In the genomic region with DNA sequence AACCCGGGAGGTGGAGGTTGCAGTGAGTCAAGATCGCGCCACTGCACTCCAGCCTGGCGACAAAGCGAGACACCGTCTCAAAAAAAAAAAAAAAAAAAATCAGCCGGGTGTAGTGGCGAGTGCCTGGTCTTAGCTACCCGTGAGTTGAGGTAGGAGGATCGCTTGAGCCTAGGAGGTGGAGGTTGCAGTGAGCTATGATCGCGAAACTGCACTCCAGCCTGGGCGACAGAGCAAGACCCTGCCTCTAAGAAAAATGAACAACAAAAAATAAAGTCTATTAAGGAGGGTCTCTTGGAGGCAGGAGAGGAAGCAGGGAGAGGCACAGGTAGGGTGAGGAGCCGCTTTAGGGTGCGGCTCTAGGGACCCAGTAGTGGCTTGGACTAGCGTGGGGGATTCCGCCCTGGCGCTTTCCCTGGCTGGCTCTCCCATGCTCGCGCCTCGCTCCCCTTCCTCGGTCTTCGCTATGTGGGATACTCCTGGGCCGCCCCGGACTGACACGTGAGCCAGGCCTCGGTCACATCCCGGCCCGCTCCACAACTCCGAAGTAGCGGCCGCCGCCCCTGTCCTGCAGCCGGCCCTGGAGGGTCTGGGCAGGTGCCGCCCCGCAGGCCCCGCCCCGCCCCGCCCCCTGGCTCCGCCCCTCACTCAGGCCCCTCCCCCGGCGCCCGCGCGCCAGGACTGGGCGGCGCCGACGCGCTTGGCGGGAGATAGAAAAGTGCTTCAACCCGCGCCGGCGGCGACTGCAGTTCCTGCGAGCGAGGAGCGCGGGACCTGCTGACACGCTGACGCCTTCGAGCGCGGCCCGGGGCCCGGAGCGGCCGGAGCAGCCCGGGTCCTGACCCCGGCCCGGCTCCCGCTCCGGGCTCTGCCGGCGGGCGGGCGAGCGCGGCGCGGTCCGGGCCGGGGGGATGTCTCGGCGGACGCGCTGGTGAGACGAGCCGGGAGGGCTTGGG, we compare ENCODE assay signal across 8 cellular contexts. TPM values are rescaled to one million over a fixed set of nuclear protein-coding genes. Genes with fewer than 3 reads are reported as not detected.
DNase-seq lines count a peak whose midpoint lies in the region; ATAC-seq lines count a peak whose summit lies in the region.

A gene (plus strand): TSS at position 739 of the 953 bp plus-strand sequence. CDS start 170 bp downstream, at position 909.

- H3K27ac Mint-ChIP-seq in IgD-negative memory B cell: peak within 1 kb of the TSS in 2 of 3 donors; percentile 95 to 97

- peaks cover 4% of the 10 kb centered on the region for H3K36me3 Mint-ChIP-seq in IgD-negative memory B cell

- H3K27me3 ChIP-seq in SJCRH30: no peaks in the 10 kb centered on the region

- H3K9me3 ChIP-seq in SJCRH30 (replicated peaks): no peaks in the 10 kb centered on the region

- H3K4me3 Mint-ChIP-seq in IgD-negative memory B cell: peak within 1 kb of the TSS; percentile 77 to 95 (median 86)

- peak within 1 kb of the TSS; percentile 86 for H3K27ac ChIP-seq in SJCRH30

- peaks cover 25% of the 10 kb centered on the region for H3K36me3 ChIP-seq in SJCRH30

- H3K4me1 ChIP-seq in SJCRH30: peaks cover 18% of the 10 kb centered on the region

- H3K9me3 Mint-ChIP-seq in IgD-negative memory B cell: no peaks in the 10 kb centered on the region

- H3K27me3 Mint-ChIP-seq in IgD-negative memory B cell: no peaks in the 10 kb centered on the region

- H3K4me3 ChIP-seq in SJCRH30: peak within 1 kb of the TSS; percentile 80

- H3K4me1 Mint-ChIP-seq in IgD-negative memory B cell: peaks cover 15 to 21% (median 16%) of the 10 kb centered on the region in 3 donors

- ATAC-seq in GM21529 (IDR thresholded peaks at IDR 0.05; ENCODE audit: unreplicated experiment): peak; percentile 76

- DNase-seq in EH (ENCODE audit: low read depth) (peak; percentile 68), SJCRH30 (peak; percentile 86 to 89), glomerular visceral epithelial cell (ENCODE audit: extremely low spot score) (peak; percentile 84), retina (peak; percentile 79), cerebellar nuclear complex (lab: John Stamatoyannopoulos, UW) (no peak)
- peak; percentile 90 for DNase-seq in activated effector memory CD4-positive, alpha-beta T cell treated with anti-CD3 and anti-CD28 coated beads, Interleukin-2, amount 50 U/mL, for 16 hours

RNA-seq across cellular contexts. Expression of the gene that starts here (rescaled TPM):
- polyA plus RNA-seq in IgD-negative memory B cell: 4.6 TPM
- 181 and 191 TPM in 2 replicates for total RNA-seq in SJCRH30 (2014; rRNA removed; shearing (Covaris generic))

Comparison
In these comparisons a context has a peak if more than half of its experiments do, and no peak if none do; other contexts are left out.
1. DNase-seq: peak in EH (single experiment), SJCRH30 (2 of 2), activated effector memory CD4-positive, alpha-beta T cell treated with anti-CD3 and anti-CD28 coated beads, Interleukin-2, amount 50 U/mL, for 16 hours (single experiment), glomerular visceral epithelial cell (single experiment) and retina (single experiment); none in cerebellar nuclear complex (0 of 2).